ENCODE assay signal across 9 cellular contexts in genomic region chr14:74942164-74942563, GRCh38. TPM values are rescaled to one million over a fixed set of nuclear protein-coding genes. Genes with fewer than 3 reads are reported as not detected.
DNase-seq lines count a peak whose midpoint lies in the region; ATAC-seq and TF ChIP-seq lines count a peak whose summit lies in the region.
"Had no signal": no experiment of that assay in that cellular context is flagged by ENCODE, and none has a peak within 500 bp of the region (broad histone marks: within the 10 kb centered on the region; RNA-seq: fewer than 3 reads in every experiment).

No MANE protein-coding gene starts in this region.

- H4K20me1 ChIP-seq in fibroblast of lung (ENCODE audit: control insufficient read depth, extremely low read depth, insufficient read depth, low read length) = no peaks in the 10 kb centered on the region

- H3K4me3 ChIP-seq in NB4 (ENCODE audit: low read depth, low read length) (peak overlapping the region; percentile 32), fibroblast of lung (replicated peaks in 1 of 4; ENCODE audit: control extremely low read depth in 1 of 4, insufficient read depth in 1 of 4, low read depth in 3 of 4, low read length in 4 of 4) (no peak overlapping the region), stomach smooth muscle (ENCODE audit: low read length in 2 of 2) (peak overlapping the region in 1 of 2 donors; percentile 48)

- no peak overlapping the region for H3K9ac ChIP-seq in fibroblast of lung (ENCODE audit: insufficient read depth, low read length)
- peak overlapping the region in 1 of 2 donors; percentile 45 for H3K9ac ChIP-seq in stomach smooth muscle (ENCODE audit: low read length in 2 of 2)

- peak overlapping the region; percentile 44 for H3K4me2 ChIP-seq in fibroblast of lung (ENCODE audit: extremely low read depth, insufficient read depth, low read length)

- H3K79me2 ChIP-seq in fibroblast of lung (ENCODE audit: control insufficient read depth, insufficient read depth, low read length) = no peaks in the 10 kb centered on the region

- peak overlapping the region; percentile 81 for H3K4me3 Mint-ChIP-seq in T-helper 2 cell treated with Interferon-gamma antibody and Interleukin-4, amounts not matched to agents 5 μg/mL and 100 μg/mL, for 36 hours

- no peak for TF ChIP-seq POLR2A in NB4 (IDR thresholded peaks at IDR 0.05; ENCODE audit: extremely low read depth, insufficient read length)

- TF ChIP-seq CTCF in NB4 (IDR thresholded peaks at IDR 0.05; ENCODE audit: low read depth, low read length) = no peak
- no peak for TF ChIP-seq CTCF in fibroblast of lung (conservative IDR thresholded peaks at IDR 0.05 in 1 of 2, IDR thresholded peaks at IDR 0.05 in 1 of 2; ENCODE audit: low read depth in 1 of 2, low read length in 2 of 2)

- H3K9me3 ChIP-seq in fibroblast of lung (ENCODE audit: control insufficient read depth, insufficient read depth, low read depth, low read length) (no peaks in the 10 kb centered on the region), stomach smooth muscle (ENCODE audit: control insufficient read depth in 2 of 2, low read length in 2 of 2) (no peaks in the 10 kb centered on the region)

- H3K27me3 Mint-ChIP-seq in T-helper 2 cell treated with Interferon-gamma antibody and Interleukin-4, amounts not matched to agents 5 μg/mL and 100 μg/mL, for 36 hours (ENCODE audit: low read depth) = no peaks in the 10 kb centered on the region

- ATAC-seq in GM18519 (IDR thresholded peaks at IDR 0.05; ENCODE audit: low FRiP score, unreplicated experiment) = no peak

- no peaks in the 10 kb centered on the region for H3K27me3 ChIP-seq in fibroblast of lung (ENCODE audit: control insufficient read depth, insufficient read depth, low read length)
- no peaks in the 10 kb centered on the region for H3K27me3 ChIP-seq in stomach smooth muscle (ENCODE audit: control insufficient read depth in 1 of 2, insufficient read depth in 2 of 2, low read length in 2 of 2)

- H3K36me3 ChIP-seq in fibroblast of lung (ENCODE audit: control insufficient read depth, insufficient read depth, low read length) = no peaks in the 10 kb centered on the region
- no peaks in the 10 kb centered on the region for H3K36me3 ChIP-seq in stomach smooth muscle (ENCODE audit: control insufficient read depth in 2 of 2, insufficient read depth in 2 of 2, low read length in 2 of 2)

- H3K4me1 Mint-ChIP-seq in T-helper 2 cell treated with Interferon-gamma antibody and Interleukin-4, amounts not matched to agents 5 μg/mL and 100 μg/mL, for 36 hours (ENCODE audit: low read depth) = peaks cover 38% of the 10 kb centered on the region

- H2AFZ ChIP-seq in fibroblast of lung (ENCODE audit: low read length) = peak overlapping the region; percentile 58

- no peaks in the 10 kb centered on the region for H3K9me3 Mint-ChIP-seq in T-helper 2 cell treated with Interferon-gamma antibody and Interleukin-4, amounts not matched to agents 5 μg/mL and 100 μg/mL, for 36 hours

- peak overlapping the region; percentile 93 for H3K27ac Mint-ChIP-seq in T-helper 2 cell treated with Interferon-gamma antibody and Interleukin-4, amounts not matched to agents 5 μg/mL and 100 μg/mL, for 36 hours
- H3K27ac Mint-ChIP-seq: progenitor cell of endocrine pancreas had no signal

- H3K36me3 Mint-ChIP-seq in T-helper 2 cell treated with Interferon-gamma antibody and Interleukin-4, amounts not matched to agents 5 μg/mL and 100 μg/mL, for 36 hours (ENCODE audit: low read depth) = no peaks in the 10 kb centered on the region

- peaks cover 27% of the 10 kb centered on the region for H3K4me1 ChIP-seq in fibroblast of lung (ENCODE audit: control insufficient read depth, extremely low read depth, insufficient read depth, low read length)
- peaks cover 39% of the 10 kb centered on the region for H3K4me1 ChIP-seq in stomach smooth muscle (ENCODE audit: control insufficient read depth, insufficient read depth, low read length)

- no peak for DNase-seq in T-helper 2 cell treated with Interferon-gamma antibody and Interleukin-4, amounts not matched to agents 5 μg/mL and 100 μg/mL, for 36 hours (ENCODE audit: low spot score)
- DNase-seq in T-helper 2 cell (no peak), NB4 (ENCODE audit: low read depth) (peak; percentile 76), fibroblast of lung (ENCODE audit: low read depth in 2 of 2) (no peak), kidney tubule cell (ENCODE audit: low spot score) (no peak), cerebellar nuclear complex (lab: John Stamatoyannopoulos, UW) (no peak)

- H3K27ac ChIP-seq in fibroblast of lung (ENCODE audit: insufficient read depth, low read length) (no peak overlapping the region), stomach smooth muscle (ENCODE audit: low read length) (peak overlapping the region; percentile 18)

RNA-seq across cellular contexts. Expression of gene PGF, which starts 13.2 kb away (rescaled TPM):
- 4.6 and 7.6 TPM in 2 replicates for total RNA-seq in fibroblast of lung
- 0.84 and 1.1 TPM in 2 replicates for polyA plus RNA-seq in fibroblast of lung
- 2.1 and 2.4 TPM in 2 replicates for polyA plus RNA-seq in fibroblast of lung (2012)
- 0.52 and 4.4 TPM in 2 replicates for polyA minus RNA-seq in fibroblast of lung (ENCODE audit: low replicate concordance)

RNA-seq across cellular contexts. Expression of gene RPS6KL1, which starts 19.1 kb away (rescaled TPM):
- 0.26 and 1.2 TPM in 2 replicates for total RNA-seq in fibroblast of lung
- 0.52 and 1.4 TPM in 2 replicates for polyA plus RNA-seq in fibroblast of lung
- polyA plus RNA-seq in fibroblast of lung (2012) = 0.26 and 1.2 TPM in 2 replicates
- polyA minus RNA-seq in fibroblast of lung (ENCODE audit: low replicate concordance) = not detected in 2 replicates
